Comparison of ENCODE assay signal across 25 cellular contexts in genomic region chr1:41017141-41018024, GRCh38. TPM values are rescaled to one million over a fixed set of nuclear protein-coding genes. Genes with fewer than 3 reads are reported as not detected.
"Had no signal": no experiment of that assay in that cellular context is flagged by ENCODE, and none has a peak within 500 bp of the region (broad histone marks: within the 10 kb centered on the region; RNA-seq: fewer than 3 reads in every experiment).

No MANE protein-coding gene starts in this region.

- H3K4me1 ChIP-seq: foreskin keratinocyte had no signal

- H3K27ac ChIP-seq: esophagus muscularis mucosa, foreskin keratinocyte, heart right ventricle, left lung, lower lobe of right lung, suprapubic skin, tibial artery had no signal

- H3K27me3 ChIP-seq: esophagus muscularis mucosa, foreskin keratinocyte, heart right ventricle, left lung, suprapubic skin, tibial artery had no signal

- H3K4me3 Mint-ChIP-seq: activated CD4-positive, alpha-beta memory T cell treated with anti-CD3 and anti-CD28 coated beads, Interleukin-2, amount 10 ng/mL, durations not matched to agents 7 days and 5 days; activated CD4-positive, alpha-beta T cell treated with anti-CD3 and anti-CD28 coated beads, Interleukin-2, amount 10 ng/mL, durations not matched to agents 24 days and 14 days; activated T-cell treated with anti-CD3 and anti-CD28 coated beads, Interleukin-2, amount 50 U/mL, for 24 hours; activated T-helper 17 cell treated with anti-CD3 and anti-CD28 coated beads, Interleukin-2, amount 50 U/mL, for 72 hours; neural crest cell had no signal

- H3K27ac Mint-ChIP-seq: activated CD4-positive, alpha-beta memory T cell treated with anti-CD3 and anti-CD28 coated beads, Interleukin-2, amount 10 ng/mL, durations not matched to agents 7 days and 5 days; activated CD4-positive, alpha-beta T cell treated with anti-CD3 and anti-CD28 coated beads, Interleukin-2, amount 10 ng/mL, durations not matched to agents 24 days and 14 days; activated T-cell treated with anti-CD3 and anti-CD28 coated beads, Interleukin-2, amount 50 U/mL, for 24 hours; activated T-helper 17 cell treated with anti-CD3 and anti-CD28 coated beads, Interleukin-2, amount 50 U/mL, for 72 hours; T-helper 17 cell had no signal

- H3K4me3 ChIP-seq: esophagus muscularis mucosa, heart right ventricle, left lung, lower lobe of right lung, suprapubic skin, tibial artery had no signal

- H3K9me3 Mint-ChIP-seq: activated CD4-positive, alpha-beta memory T cell treated with anti-CD3 and anti-CD28 coated beads, Interleukin-2, amount 10 ng/mL, durations not matched to agents 7 days and 5 days; activated CD4-positive, alpha-beta T cell treated with anti-CD3 and anti-CD28 coated beads, Interleukin-2, amount 10 ng/mL, durations not matched to agents 24 days and 14 days; activated T-cell treated with anti-CD3 and anti-CD28 coated beads, Interleukin-2, amount 50 U/mL, for 24 hours; activated T-helper 17 cell treated with anti-CD3 and anti-CD28 coated beads, Interleukin-2, amount 50 U/mL, for 72 hours; naive thymus-derived CD8-positive, alpha-beta T cell; neural crest cell had no signal

- H3K27me3 Mint-ChIP-seq: activated CD4-positive, alpha-beta memory T cell treated with anti-CD3 and anti-CD28 coated beads, Interleukin-2, amount 10 ng/mL, durations not matched to agents 7 days and 5 days; activated CD4-positive, alpha-beta T cell treated with anti-CD3 and anti-CD28 coated beads, Interleukin-2, amount 10 ng/mL, durations not matched to agents 24 days and 14 days; activated T-cell treated with anti-CD3 and anti-CD28 coated beads, Interleukin-2, amount 50 U/mL, for 24 hours; activated T-helper 17 cell treated with anti-CD3 and anti-CD28 coated beads, Interleukin-2, amount 50 U/mL, for 72 hours; naive thymus-derived CD8-positive, alpha-beta T cell; T-helper 17 cell had no signal

- H3K9me3 ChIP-seq: esophagus muscularis mucosa, heart right ventricle, left lung, lower lobe of right lung, suprapubic skin, tibial artery had no signal

- H3K4me1 Mint-ChIP-seq: activated T-helper 17 cell treated with anti-CD3 and anti-CD28 coated beads, Interleukin-2, amount 50 U/mL, for 72 hours had no signal

- ATAC-seq: activated T-helper 17 cell treated with anti-CD3 and anti-CD28 coated beads, Interleukin-2, amount 50 U/mL, for 72 hours; foreskin keratinocyte; heart right ventricle; left lung; lower lobe of right lung; naive thymus-derived CD8-positive, alpha-beta T cell; right cardiac atrium; T-helper 17 cell had no signal

- DNase-seq: activated CD4-positive, alpha-beta memory T cell treated with anti-CD3 and anti-CD28 coated beads, Interleukin-2, amount 10 ng/mL, durations not matched to agents 7 days and 5 days; activated CD4-positive, alpha-beta T cell treated with anti-CD3 and anti-CD28 coated beads, Interleukin-2, amount 10 ng/mL, durations not matched to agents 24 days and 14 days; activated CD4-positive, CD25-positive, alpha-beta regulatory T cell treated with anti-CD3 and anti-CD28 coated beads, Interleukin-2, amount 50 U/mL, for 72 hours; activated CD8-positive, alpha-beta memory T cell treated with anti-CD3 and anti-CD28 coated beads, Interleukin-2, amount 50 U/mL, for 48 hours; activated gamma-delta T cell treated with Interleukin-2 at 50 U/mL for 16 hours; activated naive CD4-positive, alpha-beta T cell treated with anti-CD3 and anti-CD28 coated beads, Interleukin-2, amount 50 U/mL, for 16 hours; activated T-cell treated with anti-CD3 and anti-CD28 coated beads, Interleukin-2, amount 50 U/mL, for 24 hours; amniotic stem cell; caudate nucleus; foreskin keratinocyte; heart right ventricle; left lung; lower lobe of right lung; mesenchymal stem cell; naive thymus-derived CD8-positive, alpha-beta T cell; occipital lobe; stimulated activated CD4-positive, alpha-beta T cell treated with anti-CD3 and anti-CD28 coated beads, Interleukin-2, amount 100 ng/mL, for 48 hours; T-helper 17 cell; T1000 had no signal

RNA-seq across cellular contexts. Expression of gene SLFNL1, which starts 4.1 kb away (rescaled TPM):
- polyA plus RNA-seq: foreskin keratinocyte had no signal
